ENCODE assay signal across 1 cellular context in genomic region chr14:66403183-66403582, GRCh38.
TF ChIP-seq lines count a peak whose summit lies in the region.

No MANE protein-coding gene starts in this region.

TF ChIP-seq in GM23338, 12 proteins besides CTCF, POLR2A, EP300 and RAD21 (continued from another document):
- no peak for TF ChIP-seq CREB1 (CRISPR knock-in tag; IDR thresholded peaks at IDR 0.05; ENCODE audit: low read depth)
